Comparison of ENCODE assay signal across 18 cellular contexts in the genomic region with DNA sequence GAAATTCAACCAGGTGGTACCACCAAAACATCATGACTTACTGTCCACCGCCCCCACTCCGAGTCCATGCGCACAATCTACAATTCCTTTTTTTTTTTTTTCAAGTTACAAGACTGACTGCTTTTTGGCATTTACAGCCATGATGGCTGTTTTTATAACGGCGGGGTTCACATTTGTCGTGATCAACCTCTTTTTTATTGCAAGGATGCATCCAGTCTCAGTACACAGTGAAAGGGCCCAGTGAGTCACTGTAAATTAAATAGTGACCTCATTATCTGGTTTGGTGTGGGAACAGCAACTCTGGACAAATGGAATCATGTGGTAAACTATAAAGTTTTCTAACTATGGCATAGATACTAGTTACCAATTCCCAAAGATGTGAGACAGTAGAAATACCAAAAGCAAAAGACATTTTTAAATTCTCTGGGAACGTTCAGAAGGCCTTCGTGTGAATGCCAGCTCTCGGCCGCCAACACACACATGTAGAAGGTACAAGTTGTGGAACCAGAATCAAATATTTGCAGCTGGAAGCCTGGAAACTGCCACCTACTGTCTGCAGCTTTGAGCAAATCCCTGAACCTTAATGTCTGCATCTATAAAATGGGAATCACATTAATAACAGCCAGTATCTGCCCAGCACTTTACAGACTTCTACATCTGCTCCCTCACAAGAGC. TPM values are rescaled to one million over a fixed set of nuclear protein-coding genes. Genes with fewer than 3 reads are reported as not detected.
DNase-seq lines count a peak whose midpoint lies in the region; ATAC-seq and TF ChIP-seq lines count a peak whose summit lies in the region.
"Had no signal": no experiment of that assay in that cellular context is flagged by ENCODE, and none has a peak within 500 bp of the region (broad histone marks: within the 10 kb centered on the region; RNA-seq: fewer than 3 reads in every experiment).

No MANE protein-coding gene starts in this region.

- TF ChIP-seq CTCF in fibroblast of mammary gland (conservative IDR thresholded peaks at IDR 0.05; ENCODE audit: control insufficient read depth, insufficient read depth, low read depth, low read length) (no peak), GM23338 (conservative IDR thresholded peaks at IDR 0.05; ENCODE audit: low read depth in 2 of 2) (no peak)

- H4K20me1 ChIP-seq in GM23338 (replicated peaks; ENCODE audit: insufficient read depth) = no peaks in the 10 kb centered on the region

- H3K27ac Mint-ChIP-seq in GM23338 = no peak overlapping the region
- H3K27ac Mint-ChIP-seq: activated CD4-positive, alpha-beta T cell treated with anti-CD3 and anti-CD28 coated beads, Interleukin-2, amount 10 ng/mL, durations not matched to agents 7 days and 5 days; activated T-helper 2 cell treated with anti-CD3 and anti-CD28 coated beads, Interferon-gamma antibody, Interleukin-2, Interleukin-4, amounts not matched to agents 10 μg/mL and 5 μg/mL and 100 μg/mL, durations not matched to agents 14 hours and 24 hours and 36 hours; natural killer cell had no signal

- no peaks in the 10 kb centered on the region for H3K79me2 ChIP-seq in GM23338 (replicated peaks; ENCODE audit: insufficient read depth)

- no peak overlapping the region for H3K4me2 ChIP-seq in GM23338

- DNase-seq in H4 (ENCODE audit: low spot score) (peak; percentile 83), RPMI7951 (ENCODE audit: low read depth) (peak; percentile 85), fibroblast of mammary gland (ENCODE audit: low read depth) (peak; percentile 92), stromal cell of bone marrow (ENCODE audit: low read depth) (peak; percentile 71), GM23338 (ENCODE audit: low spot score) (no peak), NCI-H2029 (lab: John Stamatoyannopoulos, UW) (no peak)
- DNase-seq in activated CD8-positive, alpha-beta memory T cell treated with anti-CD3 and anti-CD28 coated beads, Interleukin-2, amount 50 U/mL, for 48 hours = no peak
- DNase-seq: activated CD4-positive, alpha-beta T cell treated with anti-CD3 and anti-CD28 coated beads, Interleukin-2, amount 10 ng/mL, durations not matched to agents 7 days and 5 days; effector CD8-positive, alpha-beta T cell; head of caudate nucleus; natural killer cell; NCI-H1105 treated with DMSO at 0.1 percent for 48 hours; NCI-H2227 treated with DMSO at 0.1 percent for 48 hours had no signal

- H2AFZ ChIP-seq in GM23338 = no peak overlapping the region

- no peaks in the 10 kb centered on the region for H3K9me3 Mint-ChIP-seq in GM23338
- H3K9me3 Mint-ChIP-seq: activated CD4-positive, alpha-beta T cell treated with anti-CD3 and anti-CD28 coated beads, Interleukin-2, amount 10 ng/mL, durations not matched to agents 7 days and 5 days; activated T-helper 2 cell treated with anti-CD3 and anti-CD28 coated beads, Interferon-gamma antibody, Interleukin-2, Interleukin-4, amounts not matched to agents 10 μg/mL and 5 μg/mL and 100 μg/mL, durations not matched to agents 14 hours and 24 hours and 36 hours; natural killer cell had no signal

- H3K4me3 Mint-ChIP-seq in GM23338 = no peak overlapping the region
- H3K4me3 Mint-ChIP-seq: activated CD4-positive, alpha-beta T cell treated with anti-CD3 and anti-CD28 coated beads, Interleukin-2, amount 10 ng/mL, durations not matched to agents 7 days and 5 days; natural killer cell had no signal

- H3K9me2 ChIP-seq in GM23338 (ENCODE audit: insufficient read depth) = no peaks in the 10 kb centered on the region

- H3K36me3 ChIP-seq in GM23338 (ENCODE audit: insufficient read depth) = no peaks in the 10 kb centered on the region
- H3K36me3 ChIP-seq: breast epithelium, right atrium auricular region had no signal

- H3K4me1 Mint-ChIP-seq in GM23338 = peaks cover 14% of the 10 kb centered on the region
- H3K4me1 Mint-ChIP-seq: natural killer cell had no signal

- no peak for ATAC-seq in GM23338
- ATAC-seq: natural killer cell had no signal

- no peak overlapping the region for H3K27ac ChIP-seq in GM23338 (ENCODE audit: low read depth)
- H3K27ac ChIP-seq: right atrium auricular region had no signal

- no peaks in the 10 kb centered on the region; the same call in 1 of the 2 replicates for H3F3A ChIP-seq in GM23338 (replicated peaks; ENCODE audit: low read depth)

- H3K27me3 Mint-ChIP-seq in GM23338 (ENCODE audit: insufficient read depth, low read depth, poor library complexity) = peaks cover 45% of the 10 kb centered on the region

- H3K36me3 Mint-ChIP-seq in GM23338 (ENCODE audit: low read depth) = no peaks in the 10 kb centered on the region
- H3K36me3 Mint-ChIP-seq: natural killer cell had no signal

- H3K27me3 ChIP-seq in GM23338 (ENCODE audit: insufficient read depth) = peaks cover 51% of the 10 kb centered on the region

- peaks cover 9% of the 10 kb centered on the region; the same call in 1 of the 2 replicates for H3K4me1 ChIP-seq in GM23338 (ENCODE audit: insufficient read depth)
- H3K4me1 ChIP-seq: breast epithelium had no signal

- no peak overlapping the region for H3K4me3 ChIP-seq in fibroblast of mammary gland (ENCODE audit: control insufficient read depth, low read depth, low read length)
- H3K4me3 ChIP-seq in GM23338 = no peak overlapping the region
- H3K4me3 ChIP-seq: right atrium auricular region had no signal

TF ChIP-seq in GM23338, 12 proteins besides CTCF, POLR2A, EP300 and RAD21 (continues in another document):
- TF ChIP-seq CREB1 (CRISPR knock-in tag; IDR thresholded peaks at IDR 0.05; ENCODE audit: low read depth) (no peak), EZH2phosphoT487 (IDR thresholded peaks at IDR 0.05; ENCODE audit: unreplicated experiment) (no peak), JUNB (IDR thresholded peaks at IDR 0.05; ENCODE audit: unreplicated experiment) (no peak), ZNF331 (CRISPR knock-in tag; IDR thresholded peaks at IDR 0.05; ENCODE audit: low read depth) (no peak), ZNF114 (CRISPR knock-in tag; IDR thresholded peaks at IDR 0.05) (no peak)
- TF ChIP-seq, protein P1, sequence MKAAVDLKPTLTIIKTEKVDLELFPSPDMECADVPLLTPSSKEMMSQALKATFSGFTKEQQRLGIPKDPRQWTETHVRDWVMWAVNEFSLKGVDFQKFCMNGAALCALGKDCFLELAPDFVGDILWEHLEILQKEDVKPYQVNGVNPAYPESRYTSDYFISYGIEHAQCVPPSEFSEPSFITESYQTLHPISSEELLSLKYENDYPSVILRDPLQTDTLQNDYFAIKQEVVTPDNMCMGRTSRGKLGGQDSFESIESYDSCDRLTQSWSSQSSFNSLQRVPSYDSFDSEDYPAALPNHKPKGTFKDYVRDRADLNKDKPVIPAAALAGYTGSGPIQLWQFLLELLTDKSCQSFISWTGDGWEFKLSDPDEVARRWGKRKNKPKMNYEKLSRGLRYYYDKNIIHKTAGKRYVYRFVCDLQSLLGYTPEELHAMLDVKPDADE (IDR thresholded peaks at IDR 0.05) = no peak

RNA-seq across cellular contexts. Expression of gene GLIS1, which starts 4.9 kb away (rescaled TPM):
- total RNA-seq in H4 (2014; rRNA removed; shearing (Covaris generic)) = 0.86 and 1.0 TPM in 2 replicates
- total RNA-seq in RPMI7951 (2014; rRNA removed; shearing (Covaris generic)) = 1.3 and 1.9 TPM in 2 replicates
- 0.04 and 0.31 TPM in 2 replicates for total RNA-seq in GM23338 (2014; rRNA removed; shearing (Covaris generic))
- polyA plus RNA-seq in GM23338 (2016; fragmentation: Nextera tagmentation; extraction: Ambion mirVana) = 0.12 and 0.26 TPM in 2 replicates
- total RNA-seq: activated CD4-positive, alpha-beta T cell treated with anti-CD3 and anti-CD28 coated beads, Interleukin-2, amount 10 ng/mL, durations not matched to agents 7 days and 5 days; activated T-helper 2 cell treated with anti-CD3 and anti-CD28 coated beads, Interferon-gamma antibody, Interleukin-2, Interleukin-4, amounts not matched to agents 10 μg/mL and 5 μg/mL and 100 μg/mL, durations not matched to agents 14 hours and 24 hours and 36 hours; natural killer cell; OCI-LY7; T-helper 2 cell treated with Interferon-gamma antibody and Interleukin-4, amounts not matched to agents 100 ng/mL and 5 ng/mL, for 36 hours had no signal

Comparison
In these comparisons a context has a peak if more than half of its experiments do, and no peak if none do; other contexts are left out.
1. DNase-seq: peak in H4 (single experiment), RPMI7951 (single experiment), fibroblast of mammary gland (single experiment) and stromal cell of bone marrow (single experiment); none in GM23338 (single experiment), activated CD8-positive, alpha-beta memory T cell treated with anti-CD3 and anti-CD28 coated beads, Interleukin-2, amount 50 U/mL, for 48 hours (single experiment) and NCI-H2029 (single experiment).